In the genomic region with DNA sequence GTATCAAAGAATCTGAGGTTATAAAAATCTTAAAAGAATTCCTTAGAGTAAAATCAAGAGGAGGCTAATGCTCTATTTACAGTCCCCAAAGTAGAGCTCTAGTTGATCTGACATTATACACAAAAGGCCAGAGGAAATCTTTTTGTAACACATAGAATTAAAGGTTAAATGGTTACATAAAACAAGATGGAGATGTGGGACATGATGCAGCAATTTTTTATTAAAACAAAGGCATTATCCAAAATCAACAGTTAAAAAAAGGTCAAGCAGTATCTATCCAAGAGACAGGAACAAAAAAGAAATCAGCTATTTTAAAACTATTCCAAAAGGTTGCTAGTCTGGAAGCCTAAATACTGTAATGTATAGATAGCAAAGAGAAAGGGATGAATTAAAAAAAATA, we compare ENCODE assay signal across 1 cellular context.
TF ChIP-seq lines count a peak whose summit lies in the region.

No MANE protein-coding gene starts in this region.

TF ChIP-seq in GM23338, 12 proteins besides CTCF, POLR2A, EP300 and RAD21:
- TF ChIP-seq ZNF331 (CRISPR knock-in tag; IDR thresholded peaks at IDR 0.05; ENCODE audit: low read depth) (no peak), EZH2phosphoT487 (IDR thresholded peaks at IDR 0.05; ENCODE audit: unreplicated experiment) (no peak), STAT1 (IDR thresholded peaks at IDR 0.05; ENCODE audit: unreplicated experiment) (no peak), NANOG (IDR thresholded peaks at IDR 0.05; ENCODE audit: borderline replicate concordance) (no peak), POLR2AphosphoS5 (IDR thresholded peaks at IDR 0.05; ENCODE audit: low read depth) (no peak), CREB1 (CRISPR knock-in tag; IDR thresholded peaks at IDR 0.05; ENCODE audit: low read depth) (no peak), JUNB (IDR thresholded peaks at IDR 0.05; ENCODE audit: unreplicated experiment) (no peak), ZNF114 (CRISPR knock-in tag; IDR thresholded peaks at IDR 0.05) (no peak), EZH2 (IDR thresholded peaks at IDR 0.05; ENCODE audit: low read depth, unreplicated experiment) (no peak)
- TF ChIP-seq, protein P1, sequence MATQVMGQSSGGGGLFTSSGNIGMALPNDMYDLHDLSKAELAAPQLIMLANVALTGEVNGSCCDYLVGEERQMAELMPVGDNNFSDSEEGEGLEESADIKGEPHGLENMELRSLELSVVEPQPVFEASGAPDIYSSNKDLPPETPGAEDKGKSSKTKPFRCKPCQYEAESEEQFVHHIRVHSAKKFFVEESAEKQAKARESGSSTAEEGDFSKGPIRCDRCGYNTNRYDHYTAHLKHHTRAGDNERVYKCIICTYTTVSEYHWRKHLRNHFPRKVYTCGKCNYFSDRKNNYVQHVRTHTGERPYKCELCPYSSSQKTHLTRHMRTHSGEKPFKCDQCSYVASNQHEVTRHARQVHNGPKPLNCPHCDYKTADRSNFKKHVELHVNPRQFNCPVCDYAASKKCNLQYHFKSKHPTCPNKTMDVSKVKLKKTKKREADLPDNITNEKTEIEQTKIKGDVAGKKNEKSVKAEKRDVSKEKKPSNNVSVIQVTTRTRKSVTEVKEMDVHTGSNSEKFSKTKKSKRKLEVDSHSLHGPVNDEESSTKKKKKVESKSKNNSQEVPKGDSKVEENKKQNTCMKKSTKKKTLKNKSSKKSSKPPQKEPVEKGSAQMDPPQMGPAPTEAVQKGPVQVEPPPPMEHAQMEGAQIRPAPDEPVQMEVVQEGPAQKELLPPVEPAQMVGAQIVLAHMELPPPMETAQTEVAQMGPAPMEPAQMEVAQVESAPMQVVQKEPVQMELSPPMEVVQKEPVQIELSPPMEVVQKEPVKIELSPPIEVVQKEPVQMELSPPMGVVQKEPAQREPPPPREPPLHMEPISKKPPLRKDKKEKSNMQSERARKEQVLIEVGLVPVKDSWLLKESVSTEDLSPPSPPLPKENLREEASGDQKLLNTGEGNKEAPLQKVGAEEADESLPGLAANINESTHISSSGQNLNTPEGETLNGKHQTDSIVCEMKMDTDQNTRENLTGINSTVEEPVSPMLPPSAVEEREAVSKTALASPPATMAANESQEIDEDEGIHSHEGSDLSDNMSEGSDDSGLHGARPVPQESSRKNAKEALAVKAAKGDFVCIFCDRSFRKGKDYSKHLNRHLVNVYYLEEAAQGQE (IDR thresholded peaks at IDR 0.05; ENCODE audit: unreplicated experiment) = no peak
- TF ChIP-seq, protein P2, sequence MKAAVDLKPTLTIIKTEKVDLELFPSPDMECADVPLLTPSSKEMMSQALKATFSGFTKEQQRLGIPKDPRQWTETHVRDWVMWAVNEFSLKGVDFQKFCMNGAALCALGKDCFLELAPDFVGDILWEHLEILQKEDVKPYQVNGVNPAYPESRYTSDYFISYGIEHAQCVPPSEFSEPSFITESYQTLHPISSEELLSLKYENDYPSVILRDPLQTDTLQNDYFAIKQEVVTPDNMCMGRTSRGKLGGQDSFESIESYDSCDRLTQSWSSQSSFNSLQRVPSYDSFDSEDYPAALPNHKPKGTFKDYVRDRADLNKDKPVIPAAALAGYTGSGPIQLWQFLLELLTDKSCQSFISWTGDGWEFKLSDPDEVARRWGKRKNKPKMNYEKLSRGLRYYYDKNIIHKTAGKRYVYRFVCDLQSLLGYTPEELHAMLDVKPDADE (IDR thresholded peaks at IDR 0.05) = no peak
- TF ChIP-seq, protein P3, sequence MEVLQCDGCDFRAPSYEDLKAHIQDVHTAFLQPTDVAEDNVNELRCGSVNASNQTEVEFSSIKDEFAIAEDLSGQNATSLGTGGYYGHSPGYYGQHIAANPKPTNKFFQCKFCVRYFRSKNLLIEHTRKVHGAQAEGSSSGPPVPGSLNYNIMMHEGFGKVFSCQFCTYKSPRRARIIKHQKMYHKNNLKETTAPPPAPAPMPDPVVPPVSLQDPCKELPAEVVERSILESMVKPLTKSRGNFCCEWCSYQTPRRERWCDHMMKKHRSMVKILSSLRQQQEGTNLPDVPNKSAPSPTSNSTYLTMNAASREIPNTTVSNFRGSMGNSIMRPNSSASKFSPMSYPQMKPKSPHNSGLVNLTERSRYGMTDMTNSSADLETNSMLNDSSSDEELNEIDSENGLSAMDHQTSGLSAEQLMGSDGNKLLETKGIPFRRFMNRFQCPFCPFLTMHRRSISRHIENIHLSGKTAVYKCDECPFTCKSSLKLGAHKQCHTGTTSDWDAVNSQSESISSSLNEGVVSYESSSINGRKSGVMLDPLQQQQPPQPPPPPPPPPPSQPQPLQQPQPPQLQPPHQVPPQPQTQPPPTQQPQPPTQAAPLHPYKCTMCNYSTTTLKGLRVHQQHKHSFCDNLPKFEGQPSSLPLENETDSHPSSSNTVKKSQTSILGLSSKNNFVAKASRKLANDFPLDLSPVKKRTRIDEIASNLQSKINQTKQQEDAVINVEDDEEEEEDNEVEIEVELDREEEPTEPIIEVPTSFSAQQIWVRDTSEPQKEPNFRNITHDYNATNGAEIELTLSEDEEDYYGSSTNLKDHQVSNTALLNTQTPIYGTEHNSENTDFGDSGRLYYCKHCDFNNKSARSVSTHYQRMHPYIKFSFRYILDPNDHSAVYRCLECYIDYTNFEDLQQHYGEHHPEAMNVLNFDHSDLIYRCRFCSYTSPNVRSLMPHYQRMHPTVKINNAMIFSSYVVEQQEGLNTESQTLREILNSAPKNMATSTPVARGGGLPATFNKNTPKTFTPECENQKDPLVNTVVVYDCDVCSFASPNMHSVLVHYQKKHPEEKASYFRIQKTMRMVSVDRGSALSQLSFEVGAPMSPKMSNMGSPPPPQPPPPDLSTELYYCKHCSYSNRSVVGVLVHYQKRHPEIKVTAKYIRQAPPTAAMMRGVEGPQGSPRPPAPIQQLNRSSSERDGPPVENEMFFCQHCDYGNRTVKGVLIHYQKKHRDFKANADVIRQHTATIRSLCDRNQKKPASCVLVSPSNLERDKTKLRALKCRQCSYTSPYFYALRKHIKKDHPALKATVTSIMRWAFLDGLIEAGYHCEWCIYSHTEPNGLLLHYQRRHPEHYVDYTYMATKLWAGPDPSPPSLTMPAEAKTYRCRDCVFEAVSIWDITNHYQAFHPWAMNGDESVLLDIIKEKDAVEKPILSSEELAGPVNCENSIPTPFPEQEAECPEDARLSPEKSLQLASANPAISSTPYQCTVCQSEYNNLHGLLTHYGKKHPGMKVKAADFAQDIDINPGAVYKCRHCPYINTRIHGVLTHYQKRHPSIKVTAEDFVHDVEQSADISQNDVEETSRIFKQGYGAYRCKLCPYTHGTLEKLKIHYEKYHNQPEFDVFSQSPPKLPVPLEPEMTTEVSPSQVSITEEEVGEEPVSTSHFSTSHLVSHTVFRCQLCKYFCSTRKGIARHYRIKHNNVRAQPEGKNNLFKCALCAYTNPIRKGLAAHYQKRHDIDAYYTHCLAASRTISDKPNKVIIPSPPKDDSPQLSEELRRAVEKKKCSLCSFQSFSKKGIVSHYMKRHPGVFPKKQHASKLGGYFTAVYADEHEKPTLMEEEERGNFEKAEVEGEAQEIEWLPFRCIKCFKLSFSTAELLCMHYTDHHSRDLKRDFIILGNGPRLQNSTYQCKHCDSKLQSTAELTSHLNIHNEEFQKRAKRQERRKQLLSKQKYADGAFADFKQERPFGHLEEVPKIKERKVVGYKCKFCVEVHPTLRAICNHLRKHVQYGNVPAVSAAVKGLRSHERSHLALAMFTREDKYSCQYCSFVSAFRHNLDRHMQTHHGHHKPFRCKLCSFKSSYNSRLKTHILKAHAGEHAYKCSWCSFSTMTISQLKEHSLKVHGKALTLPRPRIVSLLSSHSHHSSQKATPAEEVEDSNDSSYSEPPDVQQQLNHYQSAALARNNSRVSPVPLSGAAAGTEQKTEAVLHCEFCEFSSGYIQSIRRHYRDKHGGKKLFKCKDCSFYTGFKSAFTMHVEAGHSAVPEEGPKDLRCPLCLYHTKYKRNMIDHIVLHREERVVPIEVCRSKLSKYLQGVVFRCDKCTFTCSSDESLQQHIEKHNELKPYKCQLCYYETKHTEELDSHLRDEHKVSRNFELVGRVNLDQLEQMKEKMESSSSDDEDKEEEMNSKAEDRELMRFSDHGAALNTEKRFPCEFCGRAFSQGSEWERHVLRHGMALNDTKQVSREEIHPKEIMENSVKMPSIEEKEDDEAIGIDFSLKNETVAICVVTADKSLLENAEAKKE (CRISPR knock-in tag; IDR thresholded peaks at IDR 0.05) = no peak
TF ChIP-seq in GM23338: peak in this region for 0.
